ENCODE assay signal across 24 cellular contexts in genomic region chr7:150336746-150337145, GRCh38. TPM values are rescaled to one million over a fixed set of nuclear protein-coding genes. Genes with fewer than 3 reads are reported as not detected.
A peak's percentile ranks its signal among the peaks of the same experiment; 100 is the strongest.
DNase-seq lines count a peak whose midpoint lies in the region; ATAC-seq, FAIRE-seq and TF ChIP-seq lines count a peak whose summit lies in the region.
"Had no signal": no experiment of that assay in that cellular context is flagged by ENCODE, and none has a peak within 500 bp of the region (broad histone marks: within the 10 kb centered on the region; RNA-seq: fewer than 3 reads in every experiment).

No MANE protein-coding gene starts in this region.

- in situ Hi-C loops in K562 (cut with MboI): no loop called here

- TF ChIP-seq RAD21 in K562 (CRISPR knock-in tag; conservative IDR thresholded peaks at IDR 0.05 in 1 of 2, IDR thresholded peaks at IDR 0.05 in 1 of 2): no peak

- no TSS peak for BruUV-seq in K562 (replicated peaks; lab: Mats Ljungman, UMichigan)

- no peak overlapping the region for H2AFZ ChIP-seq in K562 (ENCODE audit: low read depth, low read length)
- H2AFZ ChIP-seq in trophoblast cell (ENCODE audit: insufficient read depth, low read length, poor library complexity): no peak overlapping the region

- no peak overlapping the region for H2BK5ac ChIP-seq in trophoblast cell (ENCODE audit: low read depth, low read length, poor library complexity)

- no peak overlapping the region for H2AK5ac ChIP-seq in trophoblast cell (ENCODE audit: low read length)

- H3K4me3 ChIP-seq in K562 (no peak overlapping the region), lower lobe of right lung (no peak overlapping the region), urinary bladder (ENCODE audit: low read depth, low read length) (no peak overlapping the region), trophoblast cell (ENCODE audit: low read depth, low read length) (no peak overlapping the region), breast epithelium (no peak overlapping the region)
- H3K4me3 ChIP-seq: GM12878, heart right ventricle, spleen had no signal

- H3K23ac ChIP-seq in trophoblast cell (ENCODE audit: low read length): no peak overlapping the region

- intact Hi-C loops in K562 (cut with micrococcal nuclease): no loop called here
- intact Hi-C loops in lower lobe of right lung (cut with DNase I): no loop called here
- intact Hi-C loops in breast epithelium (cut with DNase I; ENCODE audit: low total_unique reads): no loop called here

- no peak overlapping the region for H4K91ac ChIP-seq in trophoblast cell (ENCODE audit: low read depth, low read length)

- peaks cover 5% of the 10 kb centered on the region; the same call in 1 of the 2 replicates for H4K20me1 ChIP-seq in K562 (replicated peaks; ENCODE audit: control insufficient read depth, insufficient read depth, low read length)

- H3K4me1 ChIP-seq in K562 (replicated peaks in 1 of 2; ENCODE audit: control insufficient read depth in 2 of 2, insufficient read depth in 2 of 2, low read length in 2 of 2) (peaks cover 0 to 34% of the 10 kb centered on the region in 2 experiments; a peak in 3 of 5 replicates), lower lobe of right lung (peaks cover 30% of the 10 kb centered on the region), urinary bladder (ENCODE audit: insufficient read depth) (no peaks in the 10 kb centered on the region), trophoblast cell (ENCODE audit: control insufficient read depth in 1 of 2, insufficient read depth in 2 of 2, low read length in 2 of 2) (peaks cover 14 to 17% of the 10 kb centered on the region in 2 experiments), breast epithelium (peaks cover 0 to 21% of the 10 kb centered on the region in 2 donors)

- H2BK12ac ChIP-seq in trophoblast cell (ENCODE audit: low read length): no peak overlapping the region

- CTCF ChIA-PET in K562 (lab: Yijun Ruan, JAX; ENCODE audit: low intra/inter-chr PET ratio): no interaction called here

- no peak overlapping the region for H3K4ac ChIP-seq in trophoblast cell (ENCODE audit: low read depth, low read length)

- TF ChIP-seq EP300 in K562 (IDR thresholded peaks at IDR 0.05; ENCODE audit: low read length): no peak

- DNase-seq in K562 (ENCODE audit: extremely low read depth in 1 of 4, low spot score in 3 of 4) (no peak), lower lobe of right lung (no peak), trophoblast cell (no peak), breast epithelium (ENCODE audit: low spot score in 2 of 2) (no peak)
- DNase-seq in activated CD4-positive, alpha-beta T cell treated with anti-CD3 and anti-CD28 coated beads for 48 hours: no peak
- DNase-seq: activated CD8-positive, alpha-beta memory T cell treated with anti-CD3 and anti-CD28 coated beads for 24 hours; activated gamma-delta T cell; activated T-cell treated with anti-CD3 and anti-CD28 coated beads, Interleukin-2, amount 50 U/mL, for 1 hour; Calu3; HCEC 1CT; heart right ventricle; naive B cell; NCI-H1105 treated with DMSO at 0.1 percent for 48 hours; NCI-H2029; NCI-H345; NCI-H774; occipital lobe; spleen; stimulated activated CD4-positive, alpha-beta T cell treated with anti-CD3 and anti-CD28 coated beads, Interleukin-2, amount 100 ng/mL, for 48 hours had no signal

- H3K9me1 ChIP-seq in K562 (ENCODE audit: control insufficient read depth, insufficient read depth, low read length): peaks cover 6% of the 10 kb centered on the region

- no peak overlapping the region for H4K12ac ChIP-seq in trophoblast cell (ENCODE audit: low read depth, low read length)

- no peak for FAIRE-seq in K562 (lab: Jason Lieb, UNC)
- FAIRE-seq: GM12878 had no signal

- POLR2A ChIA-PET in K562 (lab: Yijun Ruan, JAX): interaction anchor here (0.7 to 1.3 kb wide), 9 partner anchors 9 to 81 kb away, joined by 3 to 7 read pairs (median 3); no protein-coding TSS in a partner anchor

- H3K79me2 ChIP-seq in K562 (ENCODE audit: control insufficient read depth, insufficient read depth, low read length) (no peaks in the 10 kb centered on the region), trophoblast cell (ENCODE audit: control insufficient read depth, insufficient read depth, low read length, poor library complexity) (peaks cover 7% of the 10 kb centered on the region)

- 86% methylated on average over 14 of the region's 14 CpGs for WGBS in K562 (ENCODE audit: insufficient coverage, low coverage, missing lambda C conversion rate)
- 90% methylated on average over 14 of the region's 14 CpGs for WGBS in urinary bladder
- no CpG with 5 or more reads among the region's 14 CpGs for WGBS in trophoblast cell (ENCODE audit: extremely low coverage, insufficient coverage, insufficient read length)

- no peak for TF ChIP-seq CTCF in K562 (IDR thresholded peaks at IDR 0.05 in 2 of 3, conservative IDR thresholded peaks at IDR 0.05 in 1 of 3; ENCODE audit: insufficient read depth in 2 of 3, low read depth in 1 of 3, low read length in 3 of 3)
- TF ChIP-seq CTCF in lower lobe of right lung (IDR thresholded peaks at IDR 0.05): no peak
- no peak for TF ChIP-seq CTCF in breast epithelium (IDR thresholded peaks at IDR 0.05)

- peaks cover 44% of the 10 kb centered on the region; the same call in 2 of the 3 replicates for H3K36me3 ChIP-seq in K562 (ENCODE audit: control insufficient read depth, insufficient read depth, low read length)
- H3K36me3 ChIP-seq in lower lobe of right lung: peaks cover 15% of the 10 kb centered on the region
- H3K36me3 ChIP-seq in urinary bladder (ENCODE audit: insufficient read depth): no peaks in the 10 kb centered on the region
- peaks cover 3 to 19% of the 10 kb centered on the region in 2 experiments for H3K36me3 ChIP-seq in trophoblast cell (ENCODE audit: control insufficient read depth in 1 of 2, insufficient read depth in 2 of 2, low read length in 2 of 2)
- no peaks in the 10 kb centered on the region for H3K36me3 ChIP-seq in breast epithelium

- peaks cover 0 to under 1% of the 10 kb centered on the region in 2 experiments; a peak in 3 of 5 replicates for H3K27me3 ChIP-seq in K562 (ENCODE audit: control insufficient read depth in 2 of 2, insufficient read depth in 2 of 2, low read length in 2 of 2)
- peaks cover 14% of the 10 kb centered on the region for H3K27me3 ChIP-seq in lower lobe of right lung (ENCODE audit: low read depth)
- H3K27me3 ChIP-seq in trophoblast cell (ENCODE audit: insufficient read depth, low read length): no peaks in the 10 kb centered on the region
- H3K27me3 ChIP-seq in breast epithelium: no peaks in the 10 kb centered on the region

- H3K79me1 ChIP-seq in trophoblast cell (ENCODE audit: low read length): peaks cover 10% of the 10 kb centered on the region

- no peak overlapping the region for H3K18ac ChIP-seq in trophoblast cell (ENCODE audit: low read length)

- H4K8ac ChIP-seq in trophoblast cell (ENCODE audit: low read depth, low read length): no peak overlapping the region

- H3K9ac ChIP-seq in K562 (ENCODE audit: insufficient read depth in 1 of 2, low read depth in 2 of 2, low read length in 2 of 2) (peak overlapping the region in 1 of 2 experiments; percentile 61; a peak in 2 of 4 replicates), trophoblast cell (ENCODE audit: low read length) (no peak overlapping the region)

- ATAC-seq in K562 (no peak), lower lobe of right lung (no peak)
- ATAC-seq: GM12878; heart right ventricle; stimulated activated memory B cell treated with anti-CD40 and anti-IgM and Interleukin-4, amounts not matched to agents 10 μg/mL and 1 μg/mL and 100 μg/mL, for 72 hours had no signal

- H3K4me2 ChIP-seq in K562 (ENCODE audit: insufficient read depth, low read length) (no peak overlapping the region), trophoblast cell (ENCODE audit: low read length) (no peak overlapping the region)

- H2BK120ac ChIP-seq in trophoblast cell (ENCODE audit: insufficient read depth, low read length, poor library complexity): no peak overlapping the region

- H3K27ac ChIP-seq in K562 (ENCODE audit: extremely low read depth, low read depth, low read length): no peak overlapping the region
- peak overlapping the region; percentile 62 for H3K27ac ChIP-seq in lower lobe of right lung
- H3K27ac ChIP-seq in urinary bladder (ENCODE audit: low read depth): peak overlapping the region; percentile 3
- no peak overlapping the region for H3K27ac ChIP-seq in trophoblast cell (ENCODE audit: low read depth, low read length)
- peak overlapping the region in 1 of 2 donors; percentile 27 for H3K27ac ChIP-seq in breast epithelium
- H3K27ac ChIP-seq: C4-2B, heart right ventricle, RWPE1 had no signal

- TF ChIP-seq POLR2A in K562 (conservative IDR thresholded peaks at IDR 0.05) (no peak), breast epithelium (IDR thresholded peaks at IDR 0.05) (no peak)

- H3K14ac ChIP-seq in trophoblast cell (ENCODE audit: low read length): no peak overlapping the region

- no peaks in the 10 kb centered on the region for H3K9me3 ChIP-seq in K562 (replicated peaks; ENCODE audit: control insufficient read depth, insufficient read depth, low read depth, low read length)
- no peaks in the 10 kb centered on the region for H3K9me3 ChIP-seq in lower lobe of right lung
- H3K9me3 ChIP-seq in trophoblast cell (ENCODE audit: insufficient read depth, low read depth, low read length): no peaks in the 10 kb centered on the region
- H3K9me3 ChIP-seq in breast epithelium: no peaks in the 10 kb centered on the region
- H3K9me3 ChIP-seq: heart right ventricle, spleen had no signal

RNA-seq across cellular contexts. Expression of gene RARRES2, which starts 4.7 kb away (rescaled TPM):
- not detected in 2 replicates for total RNA-seq in K562 (2011; cell fraction: chromatin; rRNA removed; ENCODE audit: low replicate concordance)
- total RNA-seq in K562 (2011; cell fraction: nucleolus; rRNA removed): not detected in 2 replicates
- total RNA-seq in K562 (2011; cell fraction: nucleoplasm; rRNA removed): not detected in 2 replicates
- total RNA-seq in K562 (2014; rRNA removed) (not detected in 2 replicates), K562 (2014; rRNA removed; fragmentation: Illumina TruSeq; extraction: Trizol) (not detected in 2 replicates), K562 (2015; rRNA removed; fragmentation: Illumina TruSeq; extraction: Trizol) (not detected in 2 replicates), K562 (2021) (1.7 and 1.8 TPM in 2 replicates), lower lobe of right lung (144 TPM), urinary bladder (86.2 TPM), breast epithelium (100 to 1,000 TPM; 156 to 297 (median 267) TPM)
- polyA plus RNA-seq in K562 (2011; rRNA removed) (0.11 TPM in 1 of 2 replicates, not detected in the other), K562 (2014; fragmentation: Illumina TruSeq; extraction: Trizol) (not detected in 2 replicates), K562 (2014; fragmentation: Nextera tagmentation; extraction: Ambion mirVana) (not detected), K562 (2014; rRNA removed) (0.23 TPM in 1 of 2 replicates, not detected in the other), urinary bladder (400 TPM)
- 0.51 and 0.55 TPM in 2 replicates for polyA plus RNA-seq in K562 (2011; cell fraction: cytosol; rRNA removed)
- 0.13 and 0.26 TPM in 2 replicates for polyA plus RNA-seq in K562 (2011; cell fraction: nucleus; rRNA removed)
- 0.21 and 0.33 TPM in 2 replicates for polyA plus RNA-seq in K562 (2012)
- polyA minus RNA-seq in K562 (2011; rRNA and poly(A)+ RNA removed): not detected in 2 replicates
- not detected in 2 replicates for polyA minus RNA-seq in K562 (2011; cell fraction: cytosol; rRNA and poly(A)+ RNA removed)
- not detected in 2 replicates for polyA minus RNA-seq in K562 (2011; cell fraction: nucleus; rRNA and poly(A)+ RNA removed)
- polyA plus RNA-seq in trophoblast cell (2013): 149 and 152 TPM in 2 replicates

RNA-seq across cellular contexts. Expression of gene ACTR3C, which starts 13.4 kb away (rescaled TPM):
- total RNA-seq in K562 (2011; cell fraction: chromatin; rRNA removed; ENCODE audit: low replicate concordance): 118 and 124 TPM in 2 replicates
- 77.7 and 87.2 TPM in 2 replicates for total RNA-seq in K562 (2011; cell fraction: nucleolus; rRNA removed)
- total RNA-seq in K562 (2011; cell fraction: nucleoplasm; rRNA removed): 81.8 and 110 TPM in 2 replicates
- total RNA-seq in K562 (2014; rRNA removed) (12.1 and 12.9 TPM in 2 replicates), K562 (2014; rRNA removed; fragmentation: Illumina TruSeq; extraction: Trizol) (14.2 and 16.9 TPM in 2 replicates), K562 (2015; rRNA removed; fragmentation: Illumina TruSeq; extraction: Trizol) (14.8 and 16.8 TPM in 2 replicates), K562 (2021) (10.0 and 10.8 TPM in 2 replicates), lower lobe of right lung (18.6 TPM), urinary bladder (6.5 TPM), breast epithelium (10 to 100 TPM in 2 of 3 donors, 1 to 10 TPM in 1; 5.0 to 54.0 (median 30.2) TPM)
- polyA plus RNA-seq in K562 (2011; rRNA removed) (28.1 and 35.4 TPM in 2 replicates), K562 (2014; fragmentation: Illumina TruSeq; extraction: Trizol) (12.2 and 13.4 TPM in 2 replicates), K562 (2014; fragmentation: Nextera tagmentation; extraction: Ambion mirVana) (10 to 100 TPM in 1 of 2 experiments, 1 to 10 TPM in 1; 9.0 to 13.3 TPM), K562 (2014; rRNA removed) (14.9 and 16.9 TPM in 2 replicates), urinary bladder (3.4 TPM)
- polyA plus RNA-seq in K562 (2011; cell fraction: cytosol; rRNA removed): 13.0 and 26.1 TPM in 2 replicates
- polyA plus RNA-seq in K562 (2011; cell fraction: nucleus; rRNA removed): 30.3 and 45.3 TPM in 2 replicates
- polyA plus RNA-seq in K562 (2012): 13.2 and 18.9 TPM in 2 replicates
- polyA minus RNA-seq in K562 (2011; rRNA and poly(A)+ RNA removed): 61.6 and 72.6 TPM in 2 replicates
- 16.9 and 22.1 TPM in 2 replicates for polyA minus RNA-seq in K562 (2011; cell fraction: cytosol; rRNA and poly(A)+ RNA removed)
- polyA minus RNA-seq in K562 (2011; cell fraction: nucleus; rRNA and poly(A)+ RNA removed): 75.1 and 126 TPM in 2 replicates
- 0.03 and 0.11 TPM in 2 replicates for polyA plus RNA-seq in trophoblast cell (2013)

RNA-seq across cellular contexts. Expression of gene LRRC61, which starts 13.6 kb away (rescaled TPM):
- total RNA-seq in K562 (2011; cell fraction: chromatin; rRNA removed; ENCODE audit: low replicate concordance): 114 and 182 TPM in 2 replicates
- 129 and 134 TPM in 2 replicates for total RNA-seq in K562 (2011; cell fraction: nucleolus; rRNA removed)
- 113 and 123 TPM in 2 replicates for total RNA-seq in K562 (2011; cell fraction: nucleoplasm; rRNA removed)
- total RNA-seq in K562 (2014; rRNA removed) (55.2 and 67.6 TPM in 2 replicates), K562 (2014; rRNA removed; fragmentation: Illumina TruSeq; extraction: Trizol) (16.8 and 18.7 TPM in 2 replicates), K562 (2015; rRNA removed; fragmentation: Illumina TruSeq; extraction: Trizol) (35.2 and 37.8 TPM in 2 replicates), K562 (2021) (49.5 and 50.6 TPM in 2 replicates), lower lobe of right lung (16.2 TPM), urinary bladder (3.7 TPM), breast epithelium (10 to 100 TPM in 2 of 3 donors, 1 to 10 TPM in 1; 8.0 to 23.4 (median 15.4) TPM)
- polyA plus RNA-seq in K562 (2011; rRNA removed) (54.3 and 76.9 TPM in 2 replicates), K562 (2014; fragmentation: Illumina TruSeq; extraction: Trizol) (18.4 and 35.6 TPM in 2 replicates), K562 (2014; fragmentation: Nextera tagmentation; extraction: Ambion mirVana) (1 to 10 TPM; 1.3 to 1.7 TPM), K562 (2014; rRNA removed) (42.0 and 46.5 TPM in 2 replicates), urinary bladder (11.8 TPM)
- 138 and 194 TPM in 2 replicates for polyA plus RNA-seq in K562 (2011; cell fraction: cytosol; rRNA removed)
- polyA plus RNA-seq in K562 (2011; cell fraction: nucleus; rRNA removed): 125 and 205 TPM in 2 replicates
- polyA plus RNA-seq in K562 (2012): 81.4 and 86.4 TPM in 2 replicates
- polyA minus RNA-seq in K562 (2011; rRNA and poly(A)+ RNA removed): 44.8 and 55.6 TPM in 2 replicates
- polyA minus RNA-seq in K562 (2011; cell fraction: cytosol; rRNA and poly(A)+ RNA removed): 94.8 and 130 TPM in 2 replicates
- 89.0 and 106 TPM in 2 replicates for polyA minus RNA-seq in K562 (2011; cell fraction: nucleus; rRNA and poly(A)+ RNA removed)
- polyA plus RNA-seq in trophoblast cell (2013): 0.15 and 0.32 TPM in 2 replicates

RNA-seq across cellular contexts. Expression of gene REPIN1, which starts 31.9 kb away (rescaled TPM):
- total RNA-seq in K562 (2011; cell fraction: chromatin; rRNA removed; ENCODE audit: low replicate concordance): 109 and 296 TPM in 2 replicates
- total RNA-seq in K562 (2011; cell fraction: nucleolus; rRNA removed): 251 and 260 TPM in 2 replicates
- 183 and 184 TPM in 2 replicates for total RNA-seq in K562 (2011; cell fraction: nucleoplasm; rRNA removed)
- 212 and 268 TPM in 2 replicates for total RNA-seq in K562 (2014; rRNA removed)
- total RNA-seq in K562 (2014; rRNA removed; fragmentation: Illumina TruSeq; extraction: Trizol): 46.9 and 56.8 TPM in 2 replicates
- total RNA-seq in K562 (2015; rRNA removed; fragmentation: Illumina TruSeq; extraction: Trizol): 94.0 and 99.6 TPM in 2 replicates
- total RNA-seq in K562 (2021): 277 and 283 TPM in 2 replicates
- 130 and 189 TPM in 2 replicates for polyA plus RNA-seq in K562 (2011; rRNA removed)
- 210 and 322 TPM in 2 replicates for polyA plus RNA-seq in K562 (2011; cell fraction: cytosol; rRNA removed)
- 461 and 543 TPM in 2 replicates for polyA plus RNA-seq in K562 (2011; cell fraction: nucleus; rRNA removed)
- polyA plus RNA-seq in K562 (2012): 186 and 202 TPM in 2 replicates
- 94.3 and 120 TPM in 2 replicates for polyA plus RNA-seq in K562 (2014; fragmentation: Illumina TruSeq; extraction: Trizol)
- polyA plus RNA-seq in K562 (2014; fragmentation: Nextera tagmentation; extraction: Ambion mirVana): 10 to 100 TPM in 1 of 2 experiments, 1 to 10 TPM in 1; 8.1 to 11.0 TPM
- 209 and 237 TPM in 2 replicates for polyA plus RNA-seq in K562 (2014; rRNA removed)
- polyA minus RNA-seq in K562 (2011; rRNA and poly(A)+ RNA removed): 65.6 and 71.9 TPM in 2 replicates
- 96.6 and 122 TPM in 2 replicates for polyA minus RNA-seq in K562 (2011; cell fraction: cytosol; rRNA and poly(A)+ RNA removed)
- polyA minus RNA-seq in K562 (2011; cell fraction: nucleus; rRNA and poly(A)+ RNA removed): 81.0 and 130 TPM in 2 replicates
- 86.0 TPM for total RNA-seq in lower lobe of right lung
- 25.2 TPM for total RNA-seq in urinary bladder
- 76.7 TPM for polyA plus RNA-seq in urinary bladder
- 165 and 168 TPM in 2 replicates for polyA plus RNA-seq in trophoblast cell (2013)
- total RNA-seq in breast epithelium: 10 to 100 TPM; 43.7 to 70.8 (median 68.2) TPM

RNA-seq across cellular contexts. Expression of gene ZNF775, which starts 42.4 kb away (rescaled TPM):
- 3.1 and 10.5 TPM in 2 replicates for total RNA-seq in K562 (2011; cell fraction: chromatin; rRNA removed; ENCODE audit: low replicate concordance)
- 12.0 and 14.7 TPM in 2 replicates for total RNA-seq in K562 (2011; cell fraction: nucleolus; rRNA removed)
- total RNA-seq in K562 (2011; cell fraction: nucleoplasm; rRNA removed): 5.9 TPM in 2 replicates
- total RNA-seq in K562 (2014; rRNA removed) (18.6 and 21.8 TPM in 2 replicates), K562 (2014; rRNA removed; fragmentation: Illumina TruSeq; extraction: Trizol) (1.1 and 1.8 TPM in 2 replicates), K562 (2015; rRNA removed; fragmentation: Illumina TruSeq; extraction: Trizol) (5.5 and 5.7 TPM in 2 replicates), K562 (2021) (18.7 and 19.2 TPM in 2 replicates), lower lobe of right lung (4.5 TPM), urinary bladder (5.1 TPM), breast epithelium (1 to 10 TPM; 1.9 to 5.7 (median 4.6) TPM)
- polyA plus RNA-seq in K562 (2011; rRNA removed) (4.9 and 8.3 TPM in 2 replicates), K562 (2014; fragmentation: Illumina TruSeq; extraction: Trizol) (1.5 and 3.5 TPM in 2 replicates), K562 (2014; fragmentation: Nextera tagmentation; extraction: Ambion mirVana) (under 1 TPM; 0.04 to 0.20 TPM), K562 (2014; rRNA removed) (13.1 and 13.2 TPM in 2 replicates), urinary bladder (11.6 TPM)
- polyA plus RNA-seq in K562 (2011; cell fraction: cytosol; rRNA removed): 7.9 and 29.5 TPM in 2 replicates
- 9.1 and 15.1 TPM in 2 replicates for polyA plus RNA-seq in K562 (2011; cell fraction: nucleus; rRNA removed)
- polyA plus RNA-seq in K562 (2012): 11.8 and 13.9 TPM in 2 replicates
- 1.3 and 1.6 TPM in 2 replicates for polyA minus RNA-seq in K562 (2011; rRNA and poly(A)+ RNA removed)
- polyA minus RNA-seq in K562 (2011; cell fraction: cytosol; rRNA and poly(A)+ RNA removed): 7.2 and 17.1 TPM in 2 replicates
- polyA minus RNA-seq in K562 (2011; cell fraction: nucleus; rRNA and poly(A)+ RNA removed): 4.3 and 5.3 TPM in 2 replicates
- 7.7 TPM in 2 replicates for polyA plus RNA-seq in trophoblast cell (2013)

Comparison
In these comparisons a context has a peak if more than half of its experiments do, and no peak if none do; other contexts are left out.
1. H3K27ac ChIP-seq: peak in lower lobe of right lung (single experiment) and urinary bladder (single experiment); none in K562 (single experiment) and trophoblast cell (single experiment).
2. RNA of gene RARRES2, which starts 4.7 kb away (total RNA-seq): 156 to 297 TPM in breast epithelium, 144 TPM in lower lobe of right lung (single experiment) and 86.2 TPM in urinary bladder (single experiment); 1.7 to 1.8 TPM in K562; every median in the first group is over 10 times any median in the second.